In genomic region chr2:218885981-218886447, GRCh38 we compare ENCODE assay signal across 12 cellular contexts. TPM values are rescaled to one million over a fixed set of nuclear protein-coding genes. Genes with fewer than 3 reads are reported as not detected.
DNase-seq lines count a peak whose midpoint lies in the region; ATAC-seq and TF ChIP-seq lines count a peak whose summit lies in the region.
"Had no signal": no experiment of that assay in that cellular context is flagged by ENCODE, and none has a peak within 500 bp of the region (broad histone marks: within the 10 kb centered on the region; RNA-seq: fewer than 3 reads in every experiment).

No MANE protein-coding gene starts in this region.

- CTCF ChIA-PET in naive thymus-derived CD4-positive, alpha-beta T cell (lab: Charles Lee), result interaction anchor here (3.8 to 19.9 kb wide), 2 partner anchors 10 to 12 kb away, joined by 25 to 627 read pairs; no protein-coding TSS in a partner anchor
- CTCF ChIA-PET in activated CD4-positive, alpha-beta memory T cell treated with anti-CD3 and anti-CD28 coated beads, Interleukin-2, amount 10 ng/mL, durations not matched to agents 7 days and 5 days (lab: Charles Lee), result interaction anchor here (5.7 to 6.4 kb wide), 2 partner anchors 9 to 12 kb away, joined by 66 to 76 read pairs; no protein-coding TSS in a partner anchor
- CTCF ChIA-PET in WTC11 (lab: Charles Lee), result interaction anchor here (1.3 to 4.5 kb wide), 6 partner anchors 9 to 268 kb away, joined by 3 to 33 read pairs (median 10); no protein-coding TSS in a partner anchor

- peaks cover 0 to 2% (median 0%) of the 10 kb centered on the region in 11 donors for H3K9me3 Mint-ChIP-seq in naive thymus-derived CD4-positive, alpha-beta T cell
- no peaks in the 10 kb centered on the region for H3K9me3 Mint-ChIP-seq in activated CD4-positive, alpha-beta memory T cell treated with anti-CD3 and anti-CD28 coated beads, Interleukin-2, amount 10 ng/mL, durations not matched to agents 7 days and 5 days
- H3K9me3 Mint-ChIP-seq in WTC11, result no peaks in the 10 kb centered on the region

- H3K9me3 ChIP-seq in naive thymus-derived CD4-positive, alpha-beta T cell (ENCODE audit: control insufficient read depth in 2 of 3, low read length in 3 of 3), result no peaks in the 10 kb centered on the region
- H3K9me3 ChIP-seq: MG63, thoracic aorta had no signal

- ATAC-seq in GM19025 (IDR thresholded peaks at IDR 0.05; ENCODE audit: low read depth, unreplicated experiment) (peak; percentile 53), GM21786 (IDR thresholded peaks at IDR 0.05; ENCODE audit: unreplicated experiment) (peak; percentile 58), HG03460 (IDR thresholded peaks at IDR 0.05; ENCODE audit: unreplicated experiment) (peak; percentile 61), WTC11 (no peak)
- no peak for ATAC-seq in naive thymus-derived CD4-positive, alpha-beta T cell
- ATAC-seq: left ventricle myocardium superior had no signal

- H3K36me3 ChIP-seq in naive thymus-derived CD4-positive, alpha-beta T cell (ENCODE audit: control insufficient read depth in 2 of 3, insufficient read depth in 3 of 3, low read length in 3 of 3), result no peaks in the 10 kb centered on the region
- H3K36me3 ChIP-seq: MG63, thoracic aorta had no signal

- no peak for TF ChIP-seq CTCF in WTC11 (IDR thresholded peaks at IDR 0.05)

- intact Hi-C loops in naive thymus-derived CD4-positive, alpha-beta T cell (cut with micrococcal nuclease), result no loop called here

- H3K4me3 Mint-ChIP-seq in naive thymus-derived CD4-positive, alpha-beta T cell, result no peak overlapping the region
- no peak overlapping the region for H3K4me3 Mint-ChIP-seq in activated CD4-positive, alpha-beta memory T cell treated with anti-CD3 and anti-CD28 coated beads, Interleukin-2, amount 10 ng/mL, durations not matched to agents 7 days and 5 days
- no peak overlapping the region for H3K4me3 Mint-ChIP-seq in WTC11

- H3K27ac Mint-ChIP-seq in naive thymus-derived CD4-positive, alpha-beta T cell, result peak overlapping the region in 5 of 9 donors; percentile 26 to 75 (median 32)
- H3K27ac Mint-ChIP-seq in activated CD4-positive, alpha-beta memory T cell treated with anti-CD3 and anti-CD28 coated beads, Interleukin-2, amount 10 ng/mL, durations not matched to agents 7 days and 5 days, result no peak overlapping the region
- no peak overlapping the region for H3K27ac Mint-ChIP-seq in WTC11

- H3K27ac ChIP-seq in naive thymus-derived CD4-positive, alpha-beta T cell (ENCODE audit: low read depth, low read length), result no peak overlapping the region
- H3K27ac ChIP-seq: epithelial cell of prostate, thoracic aorta had no signal

- no peaks in the 10 kb centered on the region for H3K27me3 ChIP-seq in naive thymus-derived CD4-positive, alpha-beta T cell (ENCODE audit: control insufficient read depth in 2 of 2, insufficient read depth in 2 of 2, low read length in 2 of 2)
- H3K27me3 ChIP-seq: MG63 had no signal

- POLR2A ChIA-PET in naive thymus-derived CD4-positive, alpha-beta T cell (lab: Charles Lee), result interaction anchor here (0.7 to 13.6 kb wide), 3 partner anchors 6 to 18 kb away, joined by 3 to 305 read pairs (median 305); partner anchors contain the start of gene WNT10A
- POLR2A ChIA-PET in activated CD4-positive, alpha-beta memory T cell treated with anti-CD3 and anti-CD28 coated beads, Interleukin-2, amount 10 ng/mL, durations not matched to agents 7 days and 5 days (lab: Charles Lee), result interaction anchor here (1.8 kb wide), 1 partner anchor 10 kb away, joined by 9 read pairs; no protein-coding TSS in a partner anchor
- POLR2A ChIA-PET in WTC11 (lab: Charles Lee), result no interaction called here

- peaks cover 4 to 40% (median 33%) of the 10 kb centered on the region in 7 donors for H3K4me1 Mint-ChIP-seq in naive thymus-derived CD4-positive, alpha-beta T cell
- H3K4me1 Mint-ChIP-seq in activated CD4-positive, alpha-beta memory T cell treated with anti-CD3 and anti-CD28 coated beads, Interleukin-2, amount 10 ng/mL, durations not matched to agents 7 days and 5 days, result peaks cover 11% of the 10 kb centered on the region
- no peaks in the 10 kb centered on the region; the same call in 1 of the 2 replicates for H3K4me1 Mint-ChIP-seq in WTC11

- H3K4me3 ChIP-seq in naive thymus-derived CD4-positive, alpha-beta T cell (ENCODE audit: low read length), result no peak overlapping the region
- H3K4me3 ChIP-seq: MG63, thoracic aorta had no signal

- H3K4me1 ChIP-seq in naive thymus-derived CD4-positive, alpha-beta T cell (ENCODE audit: control insufficient read depth in 2 of 2, insufficient read depth in 2 of 2, low read length in 2 of 2), result peaks cover 12 to 21% of the 10 kb centered on the region in 2 donors

- DNase-seq in naive thymus-derived CD4-positive, alpha-beta T cell, result no peak
- DNase-seq in activated CD4-positive, alpha-beta memory T cell treated with anti-CD3 and anti-CD28 coated beads, Interleukin-2, amount 10 ng/mL, durations not matched to agents 7 days and 5 days, result no peak
- DNase-seq in foreskin melanocyte (no peak), WTC11 (ENCODE audit: low spot score) (no peak)
- DNase-seq: left ventricle myocardium superior, MG63 had no signal

- peaks cover 0 to 5% (median 0%) of the 10 kb centered on the region in 5 donors for H3K36me3 Mint-ChIP-seq in naive thymus-derived CD4-positive, alpha-beta T cell
- H3K36me3 Mint-ChIP-seq in activated CD4-positive, alpha-beta memory T cell treated with anti-CD3 and anti-CD28 coated beads, Interleukin-2, amount 10 ng/mL, durations not matched to agents 7 days and 5 days (ENCODE audit: low read depth), result no peaks in the 10 kb centered on the region
- H3K36me3 Mint-ChIP-seq in WTC11, result no peaks in the 10 kb centered on the region

- H3K27me3 Mint-ChIP-seq in naive thymus-derived CD4-positive, alpha-beta T cell, result peaks cover 0 to 86% (median 0%) of the 10 kb centered on the region in 5 donors
- H3K27me3 Mint-ChIP-seq in activated CD4-positive, alpha-beta memory T cell treated with anti-CD3 and anti-CD28 coated beads, Interleukin-2, amount 10 ng/mL, durations not matched to agents 7 days and 5 days, result peaks cover 58% of the 10 kb centered on the region
- H3K27me3 Mint-ChIP-seq in WTC11 (ENCODE audit: low read depth), result peaks cover 99% of the 10 kb centered on the region

TF ChIP-seq in WTC11, 78 proteins besides CTCF, POLR2A, EP300 and RAD21 (continues in another document):
- TF ChIP-seq MLX (CRISPR knock-in tag; IDR thresholded peaks at IDR 0.05) (no peak), USF2 (CRISPR knock-in tag; IDR thresholded peaks at IDR 0.05) (no peak), TEAD4 (CRISPR knock-in tag; IDR thresholded peaks at IDR 0.05) (no peak), GTF2I (CRISPR knock-in tag; conservative IDR thresholded peaks at IDR 0.05) (no peak), STAT6 (CRISPR knock-in tag; conservative IDR thresholded peaks at IDR 0.05; ENCODE audit: low read depth) (no peak), JAZF1 (CRISPR knock-in tag; IDR thresholded peaks at IDR 0.05) (no peak)

RNA-seq across cellular contexts. Expression of gene WNT10A, which starts 5.4 kb away (rescaled TPM):
- total RNA-seq in naive thymus-derived CD4-positive, alpha-beta T cell, result 1 to 10 TPM in 4 of 5 experiments, under 1 TPM in 1; 0.19 to 4.2 (median 3.0) TPM
- polyA plus RNA-seq in naive thymus-derived CD4-positive, alpha-beta T cell, result 1 to 10 TPM in 1 of 2 donors, under 1 TPM in 1; 0.61 to 1.2 TPM
- 1 to 10 TPM in 1 of 2 experiments, under 1 TPM in 1; 0.70 to 1.4 TPM for total RNA-seq in activated CD4-positive, alpha-beta memory T cell treated with anti-CD3 and anti-CD28 coated beads, Interleukin-2, amount 10 ng/mL, durations not matched to agents 7 days and 5 days
- not detected in 3 replicates for total RNA-seq in WTC11 (2021)
- total RNA-seq: left ventricle myocardium superior had no signal

RNA-seq across cellular contexts. Expression of gene WNT6, which starts 26.4 kb away (rescaled TPM):
- total RNA-seq in naive thymus-derived CD4-positive, alpha-beta T cell, result under 1 TPM in 1 of 5 experiments, not detected in 4; 0.22 TPM
- under 1 TPM in 1 of 2 donors, not detected in 1; 0.11 TPM for polyA plus RNA-seq in naive thymus-derived CD4-positive, alpha-beta T cell
- not detected for total RNA-seq in activated CD4-positive, alpha-beta memory T cell treated with anti-CD3 and anti-CD28 coated beads, Interleukin-2, amount 10 ng/mL, durations not matched to agents 7 days and 5 days
- not detected in 3 replicates for total RNA-seq in WTC11 (2021)
- total RNA-seq: T-helper 1 cell treated with Interleukin-12 subunit alpha and Interleukin-12 subunit beta and Interleukin-4 antibody, amounts not matched to agents 30 ng/mL and 1 ng/mL, for 36 hours had no signal

RNA-seq across cellular contexts. Expression of gene PRKAG3, which starts 54.4 kb away (rescaled TPM):
- total RNA-seq in naive thymus-derived CD4-positive, alpha-beta T cell, result not detected
- not detected for polyA plus RNA-seq in naive thymus-derived CD4-positive, alpha-beta T cell
- not detected for total RNA-seq in activated CD4-positive, alpha-beta memory T cell treated with anti-CD3 and anti-CD28 coated beads, Interleukin-2, amount 10 ng/mL, durations not matched to agents 7 days and 5 days
- not detected in 3 replicates for total RNA-seq in WTC11 (2021)
- total RNA-seq: T-helper 1 cell treated with Interleukin-12 subunit alpha and Interleukin-12 subunit beta and Interleukin-4 antibody, amounts not matched to agents 30 ng/mL and 1 ng/mL, for 36 hours had no signal

Comparison
In these comparisons a context has a peak if more than half of its experiments do, and no peak if none do; other contexts are left out.
1. ATAC-seq: peak in GM19025 (single experiment), GM21786 (single experiment) and HG03460 (single experiment); none in naive thymus-derived CD4-positive, alpha-beta T cell (single experiment) and WTC11 (single experiment).
2. H3K27ac Mint-ChIP-seq: peak in naive thymus-derived CD4-positive, alpha-beta T cell (5 of 9); none in activated CD4-positive, alpha-beta memory T cell treated with anti-CD3 and anti-CD28 coated beads, Interleukin-2, amount 10 ng/mL, durations not matched to agents 7 days and 5 days (single experiment) and WTC11 (single experiment).